In genomic region chr17:74303300-74303699, GRCh38 we compare ENCODE assay signal across 19 cellular contexts. TPM values are rescaled to one million over a fixed set of nuclear protein-coding genes. Genes with fewer than 3 reads are reported as not detected.
"Had no signal": no experiment of that assay in that cellular context is flagged by ENCODE, and none has a peak within 500 bp of the region (broad histone marks: within the 10 kb centered on the region; RNA-seq: fewer than 3 reads in every experiment).

No MANE protein-coding gene starts in this region.

- H3K4me3 ChIP-seq: heart right ventricle, left ventricle myocardium inferior, thoracic aorta had no signal

- H3K36me3 Mint-ChIP-seq: activated naive CD4-positive, alpha-beta T cell treated with anti-CD3 and anti-CD28 coated beads, Interleukin-2, amount 50 U/mL, for 24 hours; natural killer cell treated with Interleukin-12 subunit alpha and Interleukin-12 subunit beta and Interleukin-15 and Interleukin-18, amount 100 ng/mL, for 72 hours had no signal

- H3K36me3 ChIP-seq: heart right ventricle, left ventricle myocardium inferior, thoracic aorta had no signal

- ATAC-seq: heart right ventricle; natural killer cell treated with Interleukin-12 subunit alpha and Interleukin-12 subunit beta and Interleukin-15 and Interleukin-18, amount 100 ng/mL, for 72 hours; stimulated activated naive CD8-positive, alpha-beta T cell treated with anti-CD3 and anti-CD28 coated beads, Interleukin-15, amount 100 ng/mL, for 72 hours had no signal

- H3K9me3 ChIP-seq: thoracic aorta had no signal

- H3K27ac Mint-ChIP-seq: activated naive CD4-positive, alpha-beta T cell treated with anti-CD3 and anti-CD28 coated beads, Interleukin-2, amount 50 U/mL, for 24 hours; natural killer cell treated with Interleukin-12 subunit alpha and Interleukin-12 subunit beta and Interleukin-15 and Interleukin-18, amount 100 ng/mL, for 72 hours had no signal

- H3K9me3 Mint-ChIP-seq: activated naive CD4-positive, alpha-beta T cell treated with anti-CD3 and anti-CD28 coated beads, Interleukin-2, amount 50 U/mL, for 24 hours; natural killer cell treated with Interleukin-12 subunit alpha and Interleukin-12 subunit beta and Interleukin-15 and Interleukin-18, amount 100 ng/mL, for 72 hours; stimulated activated naive CD8-positive, alpha-beta T cell treated with anti-CD3 and anti-CD28 coated beads, Interleukin-15, amount 100 ng/mL, for 72 hours had no signal

- H3K27me3 Mint-ChIP-seq: activated naive CD4-positive, alpha-beta T cell treated with anti-CD3 and anti-CD28 coated beads, Interleukin-2, amount 50 U/mL, for 24 hours had no signal

- FAIRE-seq: frontal cortex, islet of Langerhans had no signal

- DNase-seq: activated effector memory CD4-positive, alpha-beta T cell treated with Interleukin-2 at 50 U/mL for 16 hours; activated T-cell treated with anti-CD3 and anti-CD28 coated beads, Interleukin-2, amount 50 U/mL, for 1 hour; central memory CD4-positive, alpha-beta T cell; cortex of kidney; effector memory CD4-positive, alpha-beta T cell; heart right ventricle; left ventricle myocardium inferior; mesenchymal stem cell; stimulated activated CD4-positive, alpha-beta T cell treated with anti-CD3 and anti-CD28 coated beads, Interleukin-4, amount 100 ng/mL, for 1 hour; stimulated activated naive CD8-positive, alpha-beta T cell treated with anti-CD3 and anti-CD28 coated beads, Interleukin-15, amount 100 ng/mL, for 72 hours had no signal

- H3K4me3 Mint-ChIP-seq: activated naive CD4-positive, alpha-beta T cell treated with anti-CD3 and anti-CD28 coated beads, Interleukin-2, amount 50 U/mL, for 24 hours; natural killer cell treated with Interleukin-12 subunit alpha and Interleukin-12 subunit beta and Interleukin-15 and Interleukin-18, amount 100 ng/mL, for 72 hours; stimulated activated naive CD8-positive, alpha-beta T cell treated with anti-CD3 and anti-CD28 coated beads, Interleukin-15, amount 100 ng/mL, for 72 hours had no signal

- H3K27ac ChIP-seq: heart right ventricle, left ventricle myocardium inferior, thoracic aorta had no signal

RNA-seq across cellular contexts. Expression of gene KIF19, which starts 22.7 kb away (rescaled TPM):
- total RNA-seq: frontal cortex had no signal
- polyA plus RNA-seq: fibroblast of lung had no signal

RNA-seq across cellular contexts. Expression of gene DNAI2, which starts 29.3 kb away (rescaled TPM):
- total RNA-seq: fibroblast of lung; frontal cortex; left ventricle myocardium inferior; natural killer cell treated with Interleukin-12 subunit alpha and Interleukin-12 subunit beta and Interleukin-15 and Interleukin-18, amount 100 ng/mL, for 72 hours; omental fat pad; pulmonary artery endothelial cell; thoracic aorta; urinary bladder had no signal
- polyA plus RNA-seq: fibroblast of lung, heart right ventricle had no signal

RNA-seq across cellular contexts. Expression of gene BTBD17, which starts 58.4 kb away (rescaled TPM):
- total RNA-seq: heart right ventricle; left ventricle myocardium inferior; natural killer cell treated with Interleukin-12 subunit alpha and Interleukin-12 subunit beta and Interleukin-15 and Interleukin-18, amount 100 ng/mL, for 72 hours; pulmonary artery endothelial cell; thoracic aorta; urinary bladder had no signal
- polyA plus RNA-seq: fibroblast of lung, heart right ventricle, urinary bladder had no signal
